Comparison of ENCODE assay signal across 17 cellular contexts in the genomic region with DNA sequence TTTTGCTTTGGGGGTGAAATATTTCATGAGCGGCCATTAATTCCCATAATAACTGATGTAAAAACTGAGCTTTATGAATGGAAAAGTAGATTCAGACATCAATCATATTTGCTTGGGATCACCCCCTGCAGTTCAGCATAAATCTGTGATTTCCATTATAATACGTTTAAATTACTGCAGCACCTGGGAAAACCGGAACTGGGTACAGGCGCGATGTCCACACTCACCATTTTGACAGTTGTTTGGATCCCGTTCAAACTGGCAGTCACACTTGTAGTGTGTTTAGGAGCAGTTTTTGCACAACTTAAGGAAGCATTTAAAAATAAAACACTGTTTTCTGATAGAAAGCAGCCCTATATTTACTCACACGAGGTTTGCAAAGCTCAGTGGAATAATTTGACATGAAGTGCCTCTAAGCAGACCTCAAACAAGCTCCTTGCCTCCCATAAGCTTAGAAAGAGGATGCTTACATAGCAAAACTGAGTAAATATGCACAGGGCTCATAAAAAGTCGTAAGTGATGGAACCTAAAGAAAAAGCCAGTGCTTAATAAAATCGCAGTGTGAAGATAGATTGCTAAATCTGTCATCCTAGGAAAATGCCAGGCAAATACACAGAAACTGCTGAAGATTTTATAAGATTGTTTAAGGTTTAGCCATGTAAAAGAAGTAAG.
"Had no signal": no experiment of that assay in that cellular context is flagged by ENCODE, and none has a peak within 500 bp of the region (broad histone marks: within the 10 kb centered on the region; RNA-seq: fewer than 3 reads in every experiment).

No MANE protein-coding gene starts in this region.

- H3K4me1 ChIP-seq: breast epithelium had no signal

- H3K36me3 ChIP-seq: breast epithelium had no signal

- H3K27me3 ChIP-seq: breast epithelium, tibial nerve had no signal

- DNase-seq: activated CD4-positive, alpha-beta T cell treated with anti-CD3 and anti-CD28 coated beads for 1 hour; activated CD4-positive, alpha-beta T cell treated with anti-CD3 and anti-CD28 coated beads, Interleukin-2, amount 50 U/mL, for 48 hours; activated CD8-positive, alpha-beta memory T cell treated with anti-CD3 and anti-CD28 coated beads, Interleukin-2, amount 10 ng/mL, durations not matched to agents 7 days and 5 days; activated effector memory CD4-positive, alpha-beta T cell treated with anti-CD3 and anti-CD28 coated beads, Interleukin-2, amount 50 U/mL, for 16 hours; activated naive CD8-positive, alpha-beta T cell treated with anti-CD3 and anti-CD28 coated beads for 36 hours; activated T-cell treated with anti-CD3 and anti-CD28 coated beads, Interleukin-2, amount 50 U/mL, for 24 hours; anterior cingulate cortex; dermis blood vessel endothelial cell; endodermal cell; erythroblast; hypothalamus; naive thymus-derived CD8-positive, alpha-beta T cell; right cardiac atrium had no signal

- H3K4me3 ChIP-seq: breast epithelium, smooth muscle cell, tibial nerve had no signal

- H3K27ac ChIP-seq: breast epithelium, tibial nerve had no signal

- ATAC-seq: activated CD8-positive, alpha-beta memory T cell treated with anti-CD3 and anti-CD28 coated beads, Interleukin-2, amount 10 ng/mL, durations not matched to agents 7 days and 5 days; naive thymus-derived CD8-positive, alpha-beta T cell; right cardiac atrium; stimulated activated effector memory CD8-positive, alpha-beta T cell treated with anti-CD3 and anti-CD28 coated beads, Interleukin-12 subunit alpha, Interleukin-12 subunit beta, amount 100 ng/mL, for 72 hours had no signal

- H3K9me3 ChIP-seq: breast epithelium had no signal
